ENCODE assay signal across 23 cellular contexts in the genomic region with DNA sequence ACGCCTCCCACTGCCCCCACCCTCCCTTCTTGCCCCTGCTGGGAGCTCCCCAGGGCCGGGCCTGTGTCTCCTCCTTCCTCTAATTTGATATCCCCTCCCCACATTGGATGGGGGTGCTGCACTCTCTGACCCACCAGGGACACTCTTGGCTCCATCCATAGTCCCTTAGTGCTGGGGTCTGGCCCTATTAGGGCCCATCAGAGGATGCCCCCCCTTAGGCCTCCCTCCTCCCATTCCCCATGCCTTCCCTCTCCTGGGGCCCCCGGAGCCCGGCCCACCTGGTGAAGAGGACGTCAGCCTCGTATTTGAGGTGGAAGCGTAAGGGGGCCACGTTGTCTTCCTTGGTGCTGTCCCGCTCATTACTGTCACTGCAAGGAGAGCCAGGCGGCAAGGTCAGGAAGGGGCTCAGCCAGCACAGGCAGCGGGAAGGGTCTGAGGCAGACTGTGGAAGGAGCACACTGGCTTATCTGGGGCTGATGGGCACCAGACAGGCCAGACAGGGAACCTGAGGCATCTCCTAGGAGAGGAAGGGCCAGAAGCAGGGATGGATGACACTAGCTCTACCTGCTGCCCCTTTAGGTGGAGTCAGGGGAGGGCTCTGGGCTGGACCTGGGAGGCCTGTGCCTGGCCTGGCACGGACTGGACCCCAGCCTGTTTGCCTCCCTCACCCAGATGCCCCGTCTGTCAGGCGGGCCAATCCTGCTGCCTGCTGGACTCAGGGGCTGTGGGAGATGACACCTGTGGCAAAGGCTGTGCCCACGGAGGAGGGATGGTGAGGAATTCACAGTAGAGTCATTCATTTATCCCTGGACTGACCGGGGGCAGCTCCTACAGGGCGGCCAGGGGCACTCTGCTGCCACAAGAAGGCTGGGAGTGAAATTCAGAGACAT. TPM values are rescaled to one million over a fixed set of nuclear protein-coding genes. Genes with fewer than 3 reads are reported as not detected.
DNase-seq lines count a peak whose midpoint lies in the region; ATAC-seq, FAIRE-seq and TF ChIP-seq lines count a peak whose summit lies in the region.
"Had no signal": no experiment of that assay in that cellular context is flagged by ENCODE, and none has a peak within 500 bp of the region (broad histone marks: within the 10 kb centered on the region; RNA-seq: fewer than 3 reads in every experiment).

No MANE protein-coding gene starts in this region.

- H3K27me3 ChIP-seq in H9 (ENCODE audit: insufficient read depth, low read length), result no peaks in the 10 kb centered on the region
- H3K27me3 ChIP-seq in H1 (replicated peaks in 1 of 4; ENCODE audit: control insufficient read depth in 3 of 4, extremely low read depth in 1 of 4, insufficient read depth in 3 of 4, low read length in 3 of 4), result no peaks in the 10 kb centered on the region
- no peaks in the 10 kb centered on the region for H3K27me3 ChIP-seq in sigmoid colon
- H3K27me3 ChIP-seq: BLaER1 treated with 17β-estradiol and CSF1 and Interleukin-3, amounts not matched to agents 10 nM and 100 nM; body of pancreas had no signal

- H3K14ac ChIP-seq in H9 (ENCODE audit: insufficient read depth, low read length) (no peak overlapping the region; the same call in 1 of the 2 replicates), H1 (ENCODE audit: insufficient read length) (no peak overlapping the region)

- no peak overlapping the region for H3K9ac ChIP-seq in H9 (ENCODE audit: extremely low read depth, insufficient read length, low read length)
- no peak overlapping the region for H3K9ac ChIP-seq in H1 (replicated peaks in 1 of 4; ENCODE audit: extremely low read depth in 1 of 4, low read depth in 3 of 4, low read length in 3 of 4)
- H3K9ac ChIP-seq: KMS-11 had no signal

- H3K18ac ChIP-seq in H9 (ENCODE audit: insufficient read length, low read depth, low read length) (no peak overlapping the region), H1 (ENCODE audit: extremely low read depth, low read length) (no peak overlapping the region; the same call in 1 of the 2 replicates)

- no peak for FAIRE-seq in H1 (lab: Jason Lieb, UNC)
- FAIRE-seq: A204.1, frontal cortex had no signal

- TF ChIP-seq CTCF in H9 (conservative IDR thresholded peaks at IDR 0.05), result no peak
- no peak for TF ChIP-seq CTCF in H1 (IDR thresholded peaks at IDR 0.05; ENCODE audit: control extremely low read depth in 1 of 3, insufficient read depth in 1 of 3, low read depth in 1 of 3, low read length in 3 of 3)
- no peak for TF ChIP-seq CTCF in sigmoid colon (IDR thresholded peaks at IDR 0.05)

- H3T11ph ChIP-seq in H9 (ENCODE audit: low read length), result no peak overlapping the region

- H4K8ac ChIP-seq in H9 (replicated peaks; ENCODE audit: insufficient read length, low read depth, low read length) (no peak overlapping the region), H1 (ENCODE audit: extremely low read depth, insufficient read depth, low read length) (peak overlapping the region; percentile 22)

- ATAC-seq in activated CD4-positive, alpha-beta T cell treated with anti-CD3 and anti-CD28 coated beads for 36 hours, result no peak
- ATAC-seq in sciatic nerve (no peak), GM18505 (IDR thresholded peaks at IDR 0.05; ENCODE audit: unreplicated experiment) (no peak)
- ATAC-seq: body of pancreas had no signal

- H3K9me3 Mint-ChIP-seq in activated CD4-positive, alpha-beta T cell treated with anti-CD3 and anti-CD28 coated beads for 36 hours (ENCODE audit: low read depth), result no peaks in the 10 kb centered on the region
- no peaks in the 10 kb centered on the region for H3K9me3 Mint-ChIP-seq in H9

- no peak overlapping the region for H3K4ac ChIP-seq in H9 (ENCODE audit: low read depth, low read length)
- no peak overlapping the region for H3K4ac ChIP-seq in H1 (replicated peaks; ENCODE audit: insufficient read length, low read depth, low read length)

- H3K9me3 ChIP-seq in H9 (ENCODE audit: control insufficient read depth, low read depth, low read length) (no peaks in the 10 kb centered on the region), H1 (ENCODE audit: insufficient read depth in 2 of 2, low read depth in 1 of 2, low read length in 1 of 2) (no peaks in the 10 kb centered on the region), sigmoid colon (no peaks in the 10 kb centered on the region)
- H3K9me3 ChIP-seq: BLaER1 treated with 17β-estradiol and CSF1 and Interleukin-3, amounts not matched to agents 10 nM and 100 nM; body of pancreas had no signal

- H4K91ac ChIP-seq in H9 (ENCODE audit: insufficient read length, low read depth, low read length) (no peak overlapping the region), H1 (replicated peaks; ENCODE audit: insufficient read length, low read length) (peak overlapping the region; percentile 58)

- H2BK12ac ChIP-seq in H9 (ENCODE audit: insufficient read length, low read depth, low read length) (no peak overlapping the region), H1 (ENCODE audit: low read depth, low read length) (peak overlapping the region; percentile 7; the same call in 1 of the 2 replicates)

- H2AFZ ChIP-seq in H9 (ENCODE audit: low read length) (no peak overlapping the region), H1 (ENCODE audit: low read length) (no peak overlapping the region)

- intact Hi-C loops in activated CD4-positive, alpha-beta T cell treated with anti-CD3 and anti-CD28 coated beads for 36 hours (cut with DNase I, micrococcal nuclease), result no loop called here
- intact Hi-C loops in sciatic nerve (cut with DNase I) (no loop called here), sigmoid colon (cut with DNase I) (no loop called here)

- no peak overlapping the region for H3K27ac ChIP-seq in H9 (ENCODE audit: insufficient read length, low read depth, low read length)
- H3K27ac ChIP-seq in H1 (ENCODE audit: low read depth, low read length), result no peak overlapping the region
- H3K27ac ChIP-seq in sigmoid colon, result no peak overlapping the region
- H3K27ac ChIP-seq: BLaER1 treated with 17β-estradiol and CSF1 and Interleukin-3, amounts not matched to agents 10 nM and 100 nM; body of pancreas; epithelial cell of prostate; KMS-11; VCaP had no signal

- H4K20me1 ChIP-seq in H9 (ENCODE audit: control insufficient read depth, insufficient read depth, insufficient read length), result no peaks in the 10 kb centered on the region
- H4K20me1 ChIP-seq in H1 (replicated peaks in 1 of 2; ENCODE audit: control insufficient read depth in 1 of 2, insufficient read depth in 2 of 2, low read length in 2 of 2), result no peaks in the 10 kb centered on the region
- H4K20me1 ChIP-seq: BLaER1 treated with 17β-estradiol and CSF1 and Interleukin-3, amounts not matched to agents 10 nM and 100 nM had no signal

- H4K5ac ChIP-seq in H9 (ENCODE audit: insufficient read length, low read depth, low read length) (no peak overlapping the region), H1 (ENCODE audit: insufficient read length, low read depth, low read length) (no peak overlapping the region)

- peak; percentile 2 for DNase-seq in activated CD4-positive, alpha-beta T cell treated with anti-CD3 and anti-CD28 coated beads for 36 hours
- no peak for DNase-seq in activated CD4-positive, alpha-beta T cell treated with anti-CD3 and anti-CD28 coated beads for 48 hours
- DNase-seq in H9, result peak; percentile 19
- peak in 1 of 2 experiments; percentile 48 for DNase-seq in H1 (ENCODE audit: low read depth in 1 of 2, low spot score in 2 of 2)
- peak; percentile 50 for DNase-seq in sciatic nerve (ENCODE audit: low spot score)
- no peak for DNase-seq in sigmoid colon
- no peak for DNase-seq in NCI-H82 (lab: John Stamatoyannopoulos, UW)
- DNase-seq: activated naive CD4-positive, alpha-beta T cell; DMS 273 treated with DMSO at 0.1 percent for 48 hours; GDM1; left cardiac atrium; NCI-H1048; NCI-H526; OCI-M1; SHP77 treated with DMSO at 0.1 percent for 48 hours had no signal

- H3K27ac Mint-ChIP-seq in activated CD4-positive, alpha-beta T cell treated with anti-CD3 and anti-CD28 coated beads for 36 hours, result no peak overlapping the region
- peak overlapping the region in 1 of 3 experiments; percentile 47; a peak in 1 of 7 replicates for H3K27ac Mint-ChIP-seq in H9

- no peaks in the 10 kb centered on the region for H3K36me3 Mint-ChIP-seq in activated CD4-positive, alpha-beta T cell treated with anti-CD3 and anti-CD28 coated beads for 36 hours (ENCODE audit: low read depth)
- no peaks in the 10 kb centered on the region for H3K36me3 Mint-ChIP-seq in H9 (ENCODE audit: insufficient read depth in 1 of 3, low read depth in 3 of 3)

- H3K27me3 Mint-ChIP-seq in activated CD4-positive, alpha-beta T cell treated with anti-CD3 and anti-CD28 coated beads for 36 hours, result no peaks in the 10 kb centered on the region
- no peaks in the 10 kb centered on the region for H3K27me3 Mint-ChIP-seq in H9 (ENCODE audit: low read depth)

- no peaks in the 10 kb centered on the region for H3K4me1 Mint-ChIP-seq in activated CD4-positive, alpha-beta T cell treated with anti-CD3 and anti-CD28 coated beads for 36 hours
- peaks cover 29 to 54% of the 10 kb centered on the region in 2 experiments for H3K4me1 Mint-ChIP-seq in H9

- no peak overlapping the region for H3K23ac ChIP-seq in H9 (ENCODE audit: insufficient read length, low read depth, low read length)
- H3K23ac ChIP-seq in H1 (ENCODE audit: insufficient read length), result no peak overlapping the region

- H3K79me2 ChIP-seq in H9 (ENCODE audit: insufficient read depth, low read length), result no peaks in the 10 kb centered on the region
- H3K79me2 ChIP-seq in H1 (ENCODE audit: control insufficient read depth in 1 of 2, insufficient read depth in 2 of 2, low read length in 2 of 2), result no peaks in the 10 kb centered on the region

- TF ChIP-seq POLR2A in H1 (IDR thresholded peaks at IDR 0.05; ENCODE audit: control extremely low read depth in 1 of 2, low read depth in 2 of 2, low read length in 2 of 2) (no peak), GM18505 (IDR thresholded peaks at IDR 0.05; ENCODE audit: borderline replicate concordance, extremely low read depth, insufficient read depth, insufficient read length) (no peak), sigmoid colon (IDR thresholded peaks at IDR 0.05) (no peak)

- H2BK20ac ChIP-seq in H9 (ENCODE audit: low read depth, low read length, poor library complexity, severe bottlenecking) (no peak overlapping the region), H1 (ENCODE audit: low read length) (no peak overlapping the region)

- no peak overlapping the region for H2BK120ac ChIP-seq in H9 (ENCODE audit: low read depth, low read length, poor library complexity, severe bottlenecking)
- H2BK120ac ChIP-seq in H1 (replicated peaks; ENCODE audit: low read depth, low read length), result no peak overlapping the region

- H3K4me1 ChIP-seq in H9 (ENCODE audit: insufficient read depth, low read length), result peaks cover 2% of the 10 kb centered on the region; the same call in 1 of the 2 replicates
- H3K4me1 ChIP-seq in H1 (replicated peaks in 1 of 4; ENCODE audit: control insufficient read depth in 3 of 4, insufficient read depth in 4 of 4, low read length in 3 of 4), result peaks cover 0 to 25% (median 16%) of the 10 kb centered on the region in 4 experiments; a peak in 6 of 7 replicates
- no peaks in the 10 kb centered on the region for H3K4me1 ChIP-seq in sigmoid colon

- no peak overlapping the region for H2BK5ac ChIP-seq in H9 (ENCODE audit: insufficient read length, low read length)
- H2BK5ac ChIP-seq in H1 (ENCODE audit: low read depth, low read length), result no peak overlapping the region

- H2AK5ac ChIP-seq in H9 (ENCODE audit: insufficient read length, low read length) (no peak overlapping the region), H1 (ENCODE audit: low read depth, low read length) (no peak overlapping the region)

- POLR2A ChIA-PET in activated CD4-positive, alpha-beta T cell treated with anti-CD3 and anti-CD28 coated beads for 36 hours (lab: Charles Lee), result no interaction called here
- POLR2A ChIA-PET in H1 (lab: Charles Lee; ENCODE audit: partially characterized antibody), result interaction anchor here (0.9 kb wide), 1 partner anchor 16 kb away, joined by 3 read pairs; no protein-coding TSS in a partner anchor

- no peak overlapping the region for H3K4me3 Mint-ChIP-seq in activated CD4-positive, alpha-beta T cell treated with anti-CD3 and anti-CD28 coated beads for 36 hours
- H3K4me3 Mint-ChIP-seq in H9, result no peak overlapping the region

- CTCF ChIA-PET in activated CD4-positive, alpha-beta T cell treated with anti-CD3 and anti-CD28 coated beads for 36 hours (lab: Charles Lee), result interaction anchor here (0.6 to 0.7 kb wide), 2 partner anchors 12 to 350 kb away, joined by 3 read pairs; no protein-coding TSS in a partner anchor
- CTCF ChIA-PET in H1 (lab: Charles Lee; ENCODE audit: partially characterized antibody), result interaction anchor here (0.9 to 4.3 kb wide), 9 partner anchors 9 to 225 kb away, joined by 3 to 16 read pairs (median 3); no protein-coding TSS in a partner anchor

- H3K4me2 ChIP-seq in H9 (ENCODE audit: insufficient read depth, insufficient read length, low read length) (no peak overlapping the region), H1 (ENCODE audit: insufficient read depth in 1 of 2, low read depth in 2 of 2, low read length in 2 of 2) (no peak overlapping the region)
- H3K4me2 ChIP-seq: KMS-11 had no signal

- H3K79me1 ChIP-seq in H9 (ENCODE audit: insufficient read depth, low read depth, low read length, poor library complexity, severe bottlenecking), result no peaks in the 10 kb centered on the region
- no peaks in the 10 kb centered on the region for H3K79me1 ChIP-seq in H1 (ENCODE audit: low read depth, low read length)

- TF ChIP-seq RAD21 in H1 (IDR thresholded peaks at IDR 0.05 in 1 of 2, conservative IDR thresholded peaks at IDR 0.05 in 1 of 2; ENCODE audit: low read depth in 2 of 2, low read length in 2 of 2), result no peak

- H3K23me2 ChIP-seq in H9 (ENCODE audit: insufficient read length, low read depth, low read length, poor library complexity, severe bottlenecking) (no peaks in the 10 kb centered on the region), H1 (ENCODE audit: low read depth, low read length) (0 out of 2 replicates have a peak, but pooled peaks cover 2% of the 10 kb centered on the region)

- no peak overlapping the region for H2BK15ac ChIP-seq in H9 (ENCODE audit: low read depth, low read length)
- peak overlapping the region; percentile 99 for H2BK15ac ChIP-seq in H1 (ENCODE audit: low read length)

- H3K56ac ChIP-seq in H9 (ENCODE audit: insufficient read length, low read depth, low read length) (no peak overlapping the region), H1 (replicated peaks; ENCODE audit: insufficient read length, low read depth, low read length) (no peak overlapping the region)

- H3K36me3 ChIP-seq in H1 (ENCODE audit: control insufficient read depth in 2 of 4, insufficient read depth in 4 of 4, low read length in 3 of 4) (no peaks in the 10 kb centered on the region), sigmoid colon (no peaks in the 10 kb centered on the region)
- H3K36me3 ChIP-seq: BLaER1 treated with 17β-estradiol and CSF1 and Interleukin-3, amounts not matched to agents 10 nM and 100 nM had no signal

- H3K4me3 ChIP-seq in H1 (ENCODE audit: extremely low read depth in 1 of 4, insufficient read depth in 2 of 4, low read depth in 3 of 4, low read length in 4 of 4) (no peak overlapping the region), sigmoid colon (no peak overlapping the region)
- H3K4me3 ChIP-seq: BLaER1 treated with 17β-estradiol and CSF1 and Interleukin-3, amounts not matched to agents 10 nM and 100 nM; body of pancreas had no signal

- no peak for TF ChIP-seq EP300 in H1 (IDR thresholded peaks at IDR 0.05; ENCODE audit: borderline replicate concordance in 1 of 2, low read depth in 2 of 2, low read length in 2 of 2)
- no peak for TF ChIP-seq EP300 in sigmoid colon (IDR thresholded peaks at IDR 0.05)

- WGBS in H9 (ENCODE audit: extremely low coverage, insufficient read length, low lambda C conversion rate), result no CpG with 5 or more reads among the region's 17 CpGs
- WGBS in H1 (ENCODE audit: extremely low coverage in 1 of 2, insufficient coverage in 1 of 2, insufficient read length in 1 of 2, insufficient replicate concordance in 2 of 2, low coverage in 1 of 2, low lambda C conversion rate in 2 of 2, missing lambda C conversion rate in 1 of 2), 2 experiments, result 86% methylated on average over 17 of the region's 17 CpGs; no CpG with 5 or more reads in 1 of the 2 experiments
- 81 to 84% methylated on average over 17 of the region's 17 CpGs for WGBS in sigmoid colon, 2 donors

RNA-seq across cellular contexts. Expression of gene FEM1B, which starts 36.2 kb away (rescaled TPM):
- 10 to 100 TPM; 41.1 to 50.0 TPM for total RNA-seq in activated CD4-positive, alpha-beta T cell treated with anti-CD3 and anti-CD28 coated beads for 36 hours
- total RNA-seq in H9 (2021) (77.9 and 83.3 TPM in 2 replicates), sciatic nerve (58.0 TPM), sigmoid colon (10 to 100 TPM; 54.7 to 64.2 (median 62.8) TPM)
- total RNA-seq in H1 (2021; fragmentation: NEBNext Ultra II Directional; extraction: Animal tissue kit (Norgen Biotek cat#: 25700)), result 72.9 and 83.8 TPM in 2 replicates
- polyA plus RNA-seq in H1 (2011; rRNA removed) (21.2 and 36.1 TPM in 2 replicates), sigmoid colon (10 to 100 TPM; 11.4 to 12.9 (median 11.6) TPM)
- polyA plus RNA-seq in H1 (2011; cell fraction: cytosol; rRNA removed), result 36.7 TPM
- 75.5 TPM for polyA plus RNA-seq in H1 (2011; cell fraction: nucleus; rRNA removed)
- 42.3 to 65.4 TPM (median 49.3 TPM) in 4 replicates for polyA plus RNA-seq in H1 (2012, experiment 1 of 2)
- 2.1 TPM for polyA plus RNA-seq in H1 (2012, experiment 2 of 2)
- polyA plus RNA-seq in H1 (2013, experiment 1 of 2), result 28.4 TPM
- polyA plus RNA-seq in H1 (2013, experiment 2 of 2), result 27.2 TPM
- 568 and 799 TPM in 2 replicates for polyA minus RNA-seq in H1 (2011; rRNA and poly(A)+ RNA removed)
- 135 TPM for polyA minus RNA-seq in H1 (2011; cell fraction: cytosol; rRNA and poly(A)+ RNA removed)
- 269 TPM for polyA minus RNA-seq in H1 (2011; cell fraction: nucleus; rRNA and poly(A)+ RNA removed)

Comparison
In these comparisons a context has a peak if more than half of its experiments do, and no peak if none do; other contexts are left out.
1. DNase-seq: peak in activated CD4-positive, alpha-beta T cell treated with anti-CD3 and anti-CD28 coated beads for 36 hours (single experiment), H9 (single experiment) and sciatic nerve (single experiment); none in activated CD4-positive, alpha-beta T cell treated with anti-CD3 and anti-CD28 coated beads for 48 hours (single experiment), sigmoid colon (single experiment) and NCI-H82 (single experiment).